In the genomic region with DNA sequence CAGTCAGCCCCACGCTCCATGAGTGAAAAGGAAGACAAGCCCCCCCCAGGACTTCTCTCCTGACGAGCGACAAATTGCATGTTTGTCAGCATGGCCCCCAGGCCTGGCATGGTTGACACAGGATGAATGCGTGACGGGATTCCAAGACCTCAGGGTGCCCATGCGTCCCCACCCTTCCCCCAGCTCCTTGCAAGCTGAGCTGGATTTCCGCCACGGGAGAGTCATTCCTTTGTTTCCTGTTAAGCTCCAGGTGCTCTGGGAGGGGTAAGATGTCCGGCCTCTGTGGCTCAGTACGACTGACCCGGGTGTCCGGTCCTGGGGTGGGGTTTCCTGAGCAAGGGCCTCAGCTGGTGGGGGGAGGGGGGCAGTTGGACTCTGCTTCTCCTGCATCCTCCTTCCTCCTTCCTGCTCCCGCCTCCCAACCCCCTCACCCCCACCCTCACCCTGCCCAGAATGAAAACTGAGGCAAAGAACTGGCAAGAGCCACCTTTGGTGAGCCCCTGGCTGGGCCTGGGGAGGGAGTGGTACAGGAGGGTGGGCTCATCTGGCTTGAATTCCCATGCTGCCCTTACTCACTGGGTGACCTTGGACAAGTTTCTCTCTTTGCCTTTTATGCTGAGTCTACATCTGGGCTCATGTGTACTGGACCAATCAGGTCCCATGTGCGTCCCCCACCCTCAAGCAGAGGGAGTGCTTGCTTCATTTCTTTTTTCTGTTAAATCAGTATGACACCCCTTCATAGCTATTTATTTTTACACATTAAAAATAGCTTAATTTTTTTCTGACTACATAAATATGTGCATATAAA, we compare ENCODE assay signal across 8 cellular contexts. TPM values are rescaled to one million over a fixed set of nuclear protein-coding genes. Genes with fewer than 3 reads are reported as not detected.
DNase-seq lines count a peak whose midpoint lies in the region; ATAC-seq and TF ChIP-seq lines count a peak whose summit lies in the region.

No MANE protein-coding gene starts in this region.

- POLR2A ChIA-PET in PC-9 (lab: Charles Lee; ENCODE audit: unreplicated experiment) = interaction anchor here (0.6 to 3.1 kb wide), 12 partner anchors 8 to 753 kb away, joined by 3 to 57 read pairs (median 5); partner anchors contain the start of genes DPF2 and FAU

- H3K36me3 Mint-ChIP-seq in Calu3 (ENCODE audit: insufficient read depth, unreplicated experiment) = peaks cover 76% of the 10 kb centered on the region

- peaks cover 31% of the 10 kb centered on the region for H3K4me1 Mint-ChIP-seq in Calu3 (ENCODE audit: low read depth, unreplicated experiment)

- CTCF ChIA-PET in Calu3 (lab: Charles Lee) (interaction anchor here (0.6 to 4.5 kb wide), 12 partner anchors 10 to 602 kb away, joined by 3 to 113 read pairs (median 4); partner anchors contain the start of genes DPF2 and POLA2), PC-9 (lab: Charles Lee) (interaction anchor here (0.5 to 5.2 kb wide), 11 partner anchors 11 to 179 kb away, joined by 3 to 151 read pairs (median 4); partner anchors contain the start of gene POLA2)

- H4K20me1 ChIP-seq in PC-9 (ENCODE audit: insufficient read depth) = peaks cover 34% of the 10 kb centered on the region

- BruUV-seq in Calu3 (replicated peaks; lab: Mats Ljungman, UMichigan) (no TSS peak), PC-9 (replicated peaks; lab: Mats Ljungman, UMichigan) (no TSS peak)

- no peaks in the 10 kb centered on the region for H3K9me3 Mint-ChIP-seq in Calu3 (ENCODE audit: low read depth, unreplicated experiment)

- H3F3A ChIP-seq in PC-9 (ENCODE audit: insufficient read depth, low read depth) = peaks cover 62% of the 10 kb centered on the region; the same call in 1 of the 2 replicates

- intact Hi-C loops in Calu3 (cut with micrococcal nuclease; ENCODE audit: unreplicated experiment) = loop anchor here (1.0 kb wide), 1 partner anchor 42 kb away; no protein-coding TSS in a partner anchor
- intact Hi-C loops in PC-9 (cut with micrococcal nuclease; ENCODE audit: unreplicated experiment) = loop anchor here (1.0 to 2.0 kb wide), 2 partner anchors 13 to 38 kb away; partner anchors contain the start of gene TIGD3

- H3K9me3 ChIP-seq in PC-9 (ENCODE audit: insufficient read depth, low read depth) = no peaks in the 10 kb centered on the region

- TF ChIP-seq CTCF in Calu3 (IDR thresholded peaks at IDR 0.05; ENCODE audit: unreplicated experiment) = no peak
- TF ChIP-seq CTCF in PC-9 (conservative IDR thresholded peaks at IDR 0.05) = no peak
- no peak for TF ChIP-seq CTCF in fibroblast of mammary gland (conservative IDR thresholded peaks at IDR 0.05; ENCODE audit: control insufficient read depth, insufficient read depth, low read depth, low read length)
- no peak for TF ChIP-seq CTCF in omental fat pad (IDR thresholded peaks at IDR 0.05)

- DNase-seq in Calu3 = peak; percentile 87
- peak; percentile 86 to 88 for DNase-seq in PC-9
- DNase-seq in fibroblast of mammary gland (ENCODE audit: low read depth) = peak; percentile 84
- DNase-seq in omental fat pad (ENCODE audit: low spot score) = no peak
- no peak for DNase-seq in NCI-H187 (lab: John Stamatoyannopoulos, UW)
- no peak for DNase-seq in hippocampal formation (lab: John Stamatoyannopoulos, UW)
- DNase-seq in activated T-cell treated with anti-CD3 and anti-CD28 coated beads, Interleukin-2, amount 50 U/mL, for 1 hour = no peak

- H3K36me3 ChIP-seq in PC-9 (ENCODE audit: low read depth) = peaks cover 14% of the 10 kb centered on the region

- H3K4me2 ChIP-seq in PC-9 = peak overlapping the region; percentile 91

- H3K27me3 ChIP-seq in PC-9 (ENCODE audit: insufficient read depth, low read depth) = no peaks in the 10 kb centered on the region

- peak overlapping the region; percentile 54 for H3K27ac ChIP-seq in PC-9

- no peak overlapping the region for H2AFZ ChIP-seq in PC-9

- H3K27me3 Mint-ChIP-seq in Calu3 (ENCODE audit: unreplicated experiment) = no peaks in the 10 kb centered on the region

- peaks cover 42% of the 10 kb centered on the region for H3K4me1 ChIP-seq in PC-9 (replicated peaks; ENCODE audit: insufficient read depth)

- H3K4me3 ChIP-seq in PC-9 (peak overlapping the region; percentile 90), fibroblast of mammary gland (ENCODE audit: control insufficient read depth, low read depth, low read length) (peak overlapping the region; percentile 90)

- H3K4me3 Mint-ChIP-seq in Calu3 (ENCODE audit: low read depth, unreplicated experiment) = peak overlapping the region; percentile 96

- no peaks in the 10 kb centered on the region for H3K9me2 ChIP-seq in PC-9 (ENCODE audit: insufficient read depth)

- peaks cover 68% of the 10 kb centered on the region for H3K79me2 ChIP-seq in PC-9 (ENCODE audit: low read depth)

- ATAC-seq in omental fat pad (ENCODE audit: low FRiP score) = peak; percentile 26
- no peak for ATAC-seq in HG03378 (IDR thresholded peaks at IDR 0.05; ENCODE audit: unreplicated experiment)

- H3K27ac Mint-ChIP-seq in Calu3 (ENCODE audit: unreplicated experiment) = peak overlapping the region; percentile 89

RNA-seq across cellular contexts. Expression of gene CDC42EP2, which starts 2.5 kb away (rescaled TPM):
- total RNA-seq in Calu3 (2022) = 35.6 and 43.2 TPM in 2 replicates
- total RNA-seq in PC-9 (2021) = 17.8 and 20.8 TPM in 2 replicates
- 100 to 1,000 TPM in 1 of 4 donors, 10 to 100 TPM in 3; 44.0 to 120 (median 68.6) TPM for total RNA-seq in omental fat pad

RNA-seq across cellular contexts. Expression of gene DPF2, which starts 16.5 kb away (rescaled TPM):
- total RNA-seq in Calu3 (2022) (57.5 and 61.1 TPM in 2 replicates), PC-9 (2021) (75.6 and 80.6 TPM in 2 replicates), omental fat pad (10 to 100 TPM; 23.3 to 32.9 (median 27.3) TPM)

RNA-seq across cellular contexts. Expression of gene TIGD3, which starts 37.4 kb away (rescaled TPM):
- 0.73 and 1.5 TPM in 2 replicates for total RNA-seq in Calu3 (2022)
- 1.7 and 1.8 TPM in 2 replicates for total RNA-seq in PC-9 (2021)
- 1 to 10 TPM in 1 of 4 donors, under 1 TPM in 3; 0.36 to 2.0 (median 0.50) TPM for total RNA-seq in omental fat pad

RNA-seq across cellular contexts. Expression of gene POLA2, which starts 55.4 kb away (rescaled TPM):
- total RNA-seq in Calu3 (2022) (34.4 and 40.4 TPM in 2 replicates), PC-9 (2021) (37.1 and 39.3 TPM in 2 replicates), omental fat pad (10 to 100 TPM in 1 of 4 donors, 1 to 10 TPM in 3; 3.5 to 13.7 (median 6.9) TPM)

Comparison
In these comparisons a context has a peak if more than half of its experiments do, and no peak if none do; other contexts are left out.
1. DNase-seq: peak in Calu3 (single experiment), PC-9 (2 of 2) and fibroblast of mammary gland (single experiment); none in omental fat pad (single experiment), NCI-H187 (0 of 2), hippocampal formation (0 of 2) and activated T-cell treated with anti-CD3 and anti-CD28 coated beads, Interleukin-2, amount 50 U/mL, for 1 hour (single experiment).